In genomic region chr3:106683931-106684330, GRCh38 we compare ENCODE assay signal across 23 cellular contexts.
"Had no signal": no experiment of that assay in that cellular context is flagged by ENCODE, and none has a peak within 500 bp of the region (broad histone marks: within the 10 kb centered on the region; RNA-seq: fewer than 3 reads in every experiment).

No MANE protein-coding gene starts in this region.

- H3K4me1 ChIP-seq: pancreas, right lobe of liver, stomach, vagina had no signal

- H3K9me3 ChIP-seq: neutrophil, pancreas, right lobe of liver, stomach, vagina had no signal

- H3K4me3 ChIP-seq: lung, pancreas, right lobe of liver, stomach, vagina had no signal

- DNase-seq: activated CD4-positive, alpha-beta T cell treated with anti-CD3 and anti-CD28 coated beads, Interleukin-2, amount 10 ng/mL, durations not matched to agents 24 days and 14 days; activated CD8-positive, alpha-beta T cell treated with anti-CD3 and anti-CD28 coated beads, Interleukin-2, amount 10 ng/mL, durations not matched to agents 7 days and 5 days; activated effector memory CD4-positive, alpha-beta T cell treated with Interleukin-2 at 50 U/mL for 16 hours; activated naive CD4-positive, alpha-beta T cell treated with anti-CD3 and anti-CD28 coated beads, Interleukin-2, amount 10 ng/mL, durations not matched to agents 7 days and 5 days; activated naive CD8-positive, alpha-beta T cell treated with anti-CD3 and anti-CD28 coated beads, Interleukin-2, amount 50 U/mL, for 24 hours; activated T-cell treated with anti-CD3 and anti-CD28 coated beads, Interleukin-2, amount 50 U/mL, for 48 hours; aorta; brain microvascular endothelial cell; cerebellar nuclear complex; cortex of kidney; immature natural killer cell; pancreas; right lobe of liver; small intestine; stimulated activated CD4-positive, alpha-beta T cell treated with anti-CD3 and anti-CD28 coated beads, Interleukin-4, amount 100 ng/mL, for 1 hour; stomach; trophoblast cell had no signal

- ATAC-seq: activated CD8-positive, alpha-beta T cell treated with anti-CD3 and anti-CD28 coated beads, Interleukin-2, amount 10 ng/mL, durations not matched to agents 7 days and 5 days; activated naive CD8-positive, alpha-beta T cell treated with anti-CD3 and anti-CD28 coated beads, Interleukin-2, amount 50 U/mL, for 24 hours; esophagus mucosa; natural killer cell treated with Interleukin-12 subunit alpha and Interleukin-12 subunit beta and Interleukin-15 and Interleukin-18, amount 100 ng/mL, for 72 hours; pancreas; right lobe of liver had no signal

- H3K27me3 ChIP-seq: brain microvascular endothelial cell, neutrophil, pancreas, right lobe of liver, stomach, vagina had no signal

- H3K27ac ChIP-seq: brain microvascular endothelial cell, neutrophil, pancreas, right lobe of liver, stomach, vagina had no signal

- H3K27me3 Mint-ChIP-seq: activated CD4-positive, alpha-beta T cell treated with anti-CD3 and anti-CD28 coated beads, Interleukin-2, amount 10 ng/mL, durations not matched to agents 24 days and 14 days; activated naive CD4-positive, alpha-beta T cell treated with anti-CD3 and anti-CD28 coated beads, Interleukin-2, amount 10 ng/mL, durations not matched to agents 7 days and 5 days; natural killer cell treated with Interleukin-12 subunit alpha and Interleukin-12 subunit beta and Interleukin-15 and Interleukin-18, amount 100 ng/mL, for 72 hours had no signal

- H3K36me3 Mint-ChIP-seq: activated naive CD4-positive, alpha-beta T cell treated with anti-CD3 and anti-CD28 coated beads, Interleukin-2, amount 10 ng/mL, durations not matched to agents 7 days and 5 days; immature natural killer cell; mesothelial cell of epicardium; natural killer cell treated with Interleukin-12 subunit alpha and Interleukin-12 subunit beta and Interleukin-15 and Interleukin-18, amount 100 ng/mL, for 72 hours had no signal

- H3K4me1 Mint-ChIP-seq: activated CD4-positive, alpha-beta T cell treated with anti-CD3 and anti-CD28 coated beads, Interleukin-2, amount 10 ng/mL, durations not matched to agents 24 days and 14 days; activated naive CD4-positive, alpha-beta T cell treated with anti-CD3 and anti-CD28 coated beads, Interleukin-2, amount 10 ng/mL, durations not matched to agents 7 days and 5 days; activated naive CD8-positive, alpha-beta T cell treated with anti-CD3 and anti-CD28 coated beads, Interleukin-2, amount 50 U/mL, for 24 hours; immature natural killer cell had no signal

- H3K36me3 ChIP-seq: brain microvascular endothelial cell, neutrophil, pancreas, right lobe of liver, stomach, vagina had no signal

- H3K4me3 Mint-ChIP-seq: activated CD4-positive, alpha-beta T cell treated with anti-CD3 and anti-CD28 coated beads, Interleukin-2, amount 10 ng/mL, durations not matched to agents 24 days and 14 days; activated CD8-positive, alpha-beta T cell treated with anti-CD3 and anti-CD28 coated beads, Interleukin-2, amount 10 ng/mL, durations not matched to agents 7 days and 5 days; activated naive CD4-positive, alpha-beta T cell treated with anti-CD3 and anti-CD28 coated beads, Interleukin-2, amount 10 ng/mL, durations not matched to agents 7 days and 5 days; activated naive CD8-positive, alpha-beta T cell treated with anti-CD3 and anti-CD28 coated beads, Interleukin-2, amount 50 U/mL, for 24 hours; immature natural killer cell; mesothelial cell of epicardium; natural killer cell treated with Interleukin-12 subunit alpha and Interleukin-12 subunit beta and Interleukin-15 and Interleukin-18, amount 100 ng/mL, for 72 hours had no signal

- H3K9me3 Mint-ChIP-seq: activated CD4-positive, alpha-beta T cell treated with anti-CD3 and anti-CD28 coated beads, Interleukin-2, amount 10 ng/mL, durations not matched to agents 24 days and 14 days; activated naive CD4-positive, alpha-beta T cell treated with anti-CD3 and anti-CD28 coated beads, Interleukin-2, amount 10 ng/mL, durations not matched to agents 7 days and 5 days; activated naive CD8-positive, alpha-beta T cell treated with anti-CD3 and anti-CD28 coated beads, Interleukin-2, amount 50 U/mL, for 24 hours; mesothelial cell of epicardium had no signal
